Comparison of ENCODE assay signal across 21 cellular contexts in genomic region chr9:110130211-110130610, GRCh38.
A peak's percentile ranks its signal among the peaks of the same experiment; 100 is the strongest.
DNase-seq lines count a peak whose midpoint lies in the region; ATAC-seq and TF ChIP-seq lines count a peak whose summit lies in the region.
"Had no signal": no experiment of that assay in that cellular context is flagged by ENCODE, and none has a peak within 500 bp of the region (broad histone marks: within the 10 kb centered on the region; RNA-seq: fewer than 3 reads in every experiment).

No MANE protein-coding gene starts in this region.

- POLR2A ChIA-PET in MCF 10A (lab: Yijun Ruan, JAX), result interaction anchor here (0.9 to 2.0 kb wide), 3 partner anchors 13 to 58 kb away, joined by 3 to 6 read pairs (median 3); no protein-coding TSS in a partner anchor

- H3K27ac ChIP-seq in breast epithelium, result no peak overlapping the region
- peak overlapping the region; percentile 1; the same call in 1 of the 2 replicates for H3K27ac ChIP-seq in SJCRH30
- H3K27ac ChIP-seq in lower lobe of right lung, result peak overlapping the region; percentile 2
- peak overlapping the region; percentile 93 to 96 for H3K27ac ChIP-seq in thoracic aorta
- no peak overlapping the region for H3K27ac ChIP-seq in effector memory CD4-positive, alpha-beta T cell (ENCODE audit: insufficient read depth, low read length, poor library complexity, severe bottlenecking)
- H3K27ac ChIP-seq: 22Rv1, foreskin keratinocyte, parathyroid adenoma had no signal

- H3K9me3 ChIP-seq in breast epithelium (no peaks in the 10 kb centered on the region), SJCRH30 (replicated peaks) (no peaks in the 10 kb centered on the region), lower lobe of right lung (no peaks in the 10 kb centered on the region), thoracic aorta (no peaks in the 10 kb centered on the region)
- H3K9me3 ChIP-seq in effector memory CD4-positive, alpha-beta T cell (ENCODE audit: control insufficient read depth, low read length), result no peaks in the 10 kb centered on the region

- H3K4me1 ChIP-seq in breast epithelium (no peaks in the 10 kb centered on the region), SJCRH30 (peaks cover 38% of the 10 kb centered on the region), lower lobe of right lung (peaks cover 58% of the 10 kb centered on the region), thoracic aorta (ENCODE audit: control insufficient read depth in 1 of 2, low read depth in 2 of 2) (peaks cover 40 to 85% of the 10 kb centered on the region in 2 donors)
- no peaks in the 10 kb centered on the region for H3K4me1 ChIP-seq in effector memory CD4-positive, alpha-beta T cell (ENCODE audit: control insufficient read depth, insufficient read depth, low read length, poor library complexity, severe bottlenecking)

- H3K27ac Mint-ChIP-seq in MCF 10A (ENCODE audit: low read depth, unreplicated experiment), result peak overlapping the region; percentile 19

- CTCF ChIA-PET in MCF 10A (lab: Yijun Ruan, JAX), result no interaction called here

- TF ChIP-seq CTCF in MCF 10A (IDR thresholded peaks at IDR 0.05; ENCODE audit: unreplicated experiment) (no peak), breast epithelium (IDR thresholded peaks at IDR 0.05) (no peak), lower lobe of right lung (IDR thresholded peaks at IDR 0.05) (no peak), thoracic aorta (IDR thresholded peaks at IDR 0.05) (no peak)

- no peaks in the 10 kb centered on the region for H3K27me3 ChIP-seq in breast epithelium
- no peaks in the 10 kb centered on the region for H3K27me3 ChIP-seq in SJCRH30
- H3K27me3 ChIP-seq in lower lobe of right lung (ENCODE audit: low read depth), result no peaks in the 10 kb centered on the region
- H3K27me3 ChIP-seq in thoracic aorta (replicated peaks; ENCODE audit: insufficient read depth), result no peaks in the 10 kb centered on the region
- no peaks in the 10 kb centered on the region for H3K27me3 ChIP-seq in effector memory CD4-positive, alpha-beta T cell (replicated peaks; ENCODE audit: control insufficient read depth, insufficient read depth, low read length, poor library complexity, severe bottlenecking)
- H3K27me3 ChIP-seq: foreskin keratinocyte had no signal

- BruUV-seq in MCF 10A (replicated peaks; lab: Mats Ljungman, UMichigan), result no TSS peak

- H3K9me3 Mint-ChIP-seq in MCF 10A (ENCODE audit: unreplicated experiment), result no peaks in the 10 kb centered on the region
- H3K9me3 Mint-ChIP-seq: CD14-positive monocyte had no signal

- intact Hi-C loops in MCF 10A (cut with micrococcal nuclease) (no loop called here), breast epithelium (cut with DNase I; ENCODE audit: low total_unique reads) (no loop called here), lower lobe of right lung (cut with DNase I) (no loop called here)

- peaks cover 50% of the 10 kb centered on the region for H3K4me1 Mint-ChIP-seq in MCF 10A (ENCODE audit: insufficient read depth, unreplicated experiment)

- no peaks in the 10 kb centered on the region for H3K36me3 ChIP-seq in breast epithelium
- no peaks in the 10 kb centered on the region for H3K36me3 ChIP-seq in SJCRH30
- no peaks in the 10 kb centered on the region for H3K36me3 ChIP-seq in lower lobe of right lung
- no peaks in the 10 kb centered on the region for H3K36me3 ChIP-seq in thoracic aorta
- H3K36me3 ChIP-seq in effector memory CD4-positive, alpha-beta T cell (ENCODE audit: control insufficient read depth, insufficient read depth, low read length), result no peaks in the 10 kb centered on the region

- no peak overlapping the region for H3K4me3 Mint-ChIP-seq in MCF 10A (ENCODE audit: unreplicated experiment)
- H3K4me3 Mint-ChIP-seq: CD14-positive monocyte had no signal

- H3K36me3 Mint-ChIP-seq in MCF 10A (ENCODE audit: insufficient read depth, unreplicated experiment), result peaks cover 16% of the 10 kb centered on the region
- H3K36me3 Mint-ChIP-seq: CD14-positive monocyte had no signal

- no peaks in the 10 kb centered on the region for H3K27me3 Mint-ChIP-seq in MCF 10A (ENCODE audit: insufficient read depth, unreplicated experiment)
- H3K27me3 Mint-ChIP-seq: stimulated activated naive B cell treated with anti-CD40 and anti-IgM and Interleukin-4, amounts not matched to agents 10 μg/mL and 1 μg/mL and 100 μg/mL, for 72 hours had no signal

- H3K4me3 ChIP-seq in breast epithelium (no peak overlapping the region), SJCRH30 (no peak overlapping the region), lower lobe of right lung (no peak overlapping the region), thoracic aorta (no peak overlapping the region)
- no peak overlapping the region for H3K4me3 ChIP-seq in effector memory CD4-positive, alpha-beta T cell (ENCODE audit: insufficient read depth, low read depth, low read length, poor library complexity, severe bottlenecking)

- DNase-seq in MCF 10A (ENCODE audit: unreplicated experiment) (peak; percentile 48), breast epithelium (ENCODE audit: low spot score in 2 of 2) (no peak), SJCRH30 (no peak), lower lobe of right lung (no peak), thoracic aorta (ENCODE audit: low spot score) (no peak), GOT3 (lab: John Stamatoyannopoulos, UW) (no peak)
- no peak for DNase-seq in effector memory CD4-positive, alpha-beta T cell
- DNase-seq in activated T-cell treated with anti-CD3 and anti-CD28 coated beads, Interleukin-2, amount 50 U/mL, for 1 hour, result no peak
- DNase-seq: activated CD4-positive, alpha-beta T cell treated with anti-CD3 and anti-CD28 coated beads for 1 hour; activated effector memory CD4-positive, alpha-beta T cell treated with Interleukin-2 at 50 U/mL for 16 hours; DMS79; foreskin keratinocyte; left colon; NCI-H1694; NK-92 treated with Interleukin-12 subunit alpha and Interleukin-12 subunit beta, amount 100 ng/mL, for 24 hours; SHP77 treated with DMSO at 0.1 percent for 48 hours; stimulated activated naive B cell treated with anti-CD40 and anti-IgM and Interleukin-4, amounts not matched to agents 10 μg/mL and 1 μg/mL and 100 μg/mL, for 72 hours; T-helper 2 cell had no signal

- ATAC-seq in lower lobe of right lung (no peak), thoracic aorta (ENCODE audit: insufficient number of reproducible peaks, low FRiP score, low read depth) (no peak)
- ATAC-seq: foreskin keratinocyte, left colon had no signal

- no peak for TF ChIP-seq POLR2A in breast epithelium (IDR thresholded peaks at IDR 0.05)

Comparison
In these comparisons a context has a peak if more than half of its experiments do, and no peak if none do; other contexts are left out.
1. H3K27ac ChIP-seq: peak in SJCRH30 (single experiment), lower lobe of right lung (single experiment) and thoracic aorta (2 of 2); none in breast epithelium (0 of 2) and effector memory CD4-positive, alpha-beta T cell (single experiment).